In genomic region chr14:39122330-39123138, GRCh38 we compare ENCODE assay signal across 15 cellular contexts. TPM values are rescaled to one million over a fixed set of nuclear protein-coding genes. Genes with fewer than 3 reads are reported as not detected.
DNase-seq lines count a peak whose midpoint lies in the region; TF ChIP-seq lines count a peak whose summit lies in the region.
"Had no signal": no experiment of that assay in that cellular context is flagged by ENCODE, and none has a peak within 500 bp of the region (broad histone marks: within the 10 kb centered on the region; RNA-seq: fewer than 3 reads in every experiment).

No MANE protein-coding gene starts in this region.

- H3K9me3 Mint-ChIP-seq in activated CD4-positive, alpha-beta T cell treated with anti-CD3 and anti-CD28 coated beads, Interleukin-2, amount 10 ng/mL, durations not matched to agents 7 days and 5 days = no peaks in the 10 kb centered on the region
- H3K9me3 Mint-ChIP-seq: CD4-positive, CD25-positive, alpha-beta regulatory T cell had no signal

- H4K20me1 ChIP-seq in GM23248 (ENCODE audit: insufficient read depth) = no peaks in the 10 kb centered on the region
- H4K20me1 ChIP-seq in fibroblast of lung (ENCODE audit: control insufficient read depth, extremely low read depth, insufficient read depth, low read length) = no peaks in the 10 kb centered on the region
- H4K20me1 ChIP-seq in osteoblast (ENCODE audit: insufficient read depth, low read length) = no peaks in the 10 kb centered on the region

- H3K79me2 ChIP-seq in GM23248 (ENCODE audit: insufficient read depth) (no peaks in the 10 kb centered on the region), fibroblast of lung (ENCODE audit: control insufficient read depth, insufficient read depth, low read length) (no peaks in the 10 kb centered on the region), osteoblast (ENCODE audit: insufficient read depth, low read length) (no peaks in the 10 kb centered on the region)

- H3K4me1 ChIP-seq in GM23248 (ENCODE audit: insufficient read depth) (no peaks in the 10 kb centered on the region), fibroblast of lung (ENCODE audit: control insufficient read depth, extremely low read depth, insufficient read depth, low read length) (no peaks in the 10 kb centered on the region), osteoblast (ENCODE audit: insufficient read depth, low read length) (no peaks in the 10 kb centered on the region), uterus (no peaks in the 10 kb centered on the region)
- H3K4me1 ChIP-seq: SJCRH30 had no signal

- no peaks in the 10 kb centered on the region for H3K27me3 Mint-ChIP-seq in activated CD4-positive, alpha-beta T cell treated with anti-CD3 and anti-CD28 coated beads, Interleukin-2, amount 10 ng/mL, durations not matched to agents 7 days and 5 days
- H3K27me3 Mint-ChIP-seq: CD4-positive, CD25-positive, alpha-beta regulatory T cell had no signal

- H3K27me3 ChIP-seq in GM23248 (replicated peaks; ENCODE audit: insufficient read depth) = no peaks in the 10 kb centered on the region
- no peaks in the 10 kb centered on the region for H3K27me3 ChIP-seq in fibroblast of lung (ENCODE audit: control insufficient read depth, insufficient read depth, low read length)
- H3K27me3 ChIP-seq in osteoblast (ENCODE audit: insufficient read depth, low read length) = no peaks in the 10 kb centered on the region
- H3K27me3 ChIP-seq in uterus = no peaks in the 10 kb centered on the region
- H3K27me3 ChIP-seq: SJCRH30 had no signal

- H3K27ac ChIP-seq in GM23248 (no peak overlapping the region), fibroblast of lung (ENCODE audit: insufficient read depth, low read length) (no peak overlapping the region), osteoblast (ENCODE audit: low read depth, low read length) (peak overlapping the region; percentile 26), uterus (peak overlapping the region; percentile 33 to 50)
- H3K27ac ChIP-seq: SJCRH30 had no signal

- H3K9ac ChIP-seq in GM23248 (no peak overlapping the region), fibroblast of lung (ENCODE audit: insufficient read depth, low read length) (no peak overlapping the region)

- peaks cover 35% of the 10 kb centered on the region for H3K36me3 Mint-ChIP-seq in activated CD4-positive, alpha-beta T cell treated with anti-CD3 and anti-CD28 coated beads, Interleukin-2, amount 10 ng/mL, durations not matched to agents 7 days and 5 days (ENCODE audit: low read depth)

- no peaks in the 10 kb centered on the region for H3K9me3 ChIP-seq in GM23248 (ENCODE audit: low read depth)
- H3K9me3 ChIP-seq in fibroblast of lung (ENCODE audit: control insufficient read depth, insufficient read depth, low read depth, low read length) = no peaks in the 10 kb centered on the region
- no peaks in the 10 kb centered on the region for H3K9me3 ChIP-seq in osteoblast (ENCODE audit: low read depth, low read length)
- no peaks in the 10 kb centered on the region for H3K9me3 ChIP-seq in uterus
- H3K9me3 ChIP-seq: SJCRH30 had no signal

- peak; percentile 14 for DNase-seq in GM23248
- no peak for DNase-seq in fibroblast of lung (ENCODE audit: low read depth in 2 of 2)
- no peak for DNase-seq in osteoblast (ENCODE audit: insufficient read length, low spot score, missing footprints)
- no peak for DNase-seq in uterus
- DNase-seq in stimulated activated CD4-positive, alpha-beta T cell treated with anti-CD3 and anti-CD28 coated beads, Interleukin-4, amount 100 ng/mL, for 1 hour = no peak
- DNase-seq in anterior cingulate cortex (lab: John Stamatoyannopoulos, UW) = no peak
- no peak for DNase-seq in activated CD4-positive, alpha-beta T cell treated with anti-CD3 and anti-CD28 coated beads, Interleukin-2, amount 10 ng/mL, durations not matched to agents 7 days and 5 days
- DNase-seq: CD4-positive, CD25-positive, alpha-beta regulatory T cell; DMS79; Karpas-422; NCI-H1694; NCI-H2081; NCI-H2171 treated with DMSO at 0.1 percent for 48 hours; NCI-H526; SJCRH30 had no signal

- no peak overlapping the region for H3K4me2 ChIP-seq in GM23248 (ENCODE audit: unreplicated experiment)
- peak overlapping the region; percentile 13 for H3K4me2 ChIP-seq in fibroblast of lung (ENCODE audit: extremely low read depth, insufficient read depth, low read length)
- no peak overlapping the region for H3K4me2 ChIP-seq in osteoblast (ENCODE audit: insufficient read depth, low read length)

- in situ Hi-C loops in GM23248 (cut with MboI) = no loop called here

- H3K27ac Mint-ChIP-seq in activated CD4-positive, alpha-beta T cell treated with anti-CD3 and anti-CD28 coated beads, Interleukin-2, amount 10 ng/mL, durations not matched to agents 7 days and 5 days = no peak overlapping the region

- POLR2A ChIA-PET in activated CD4-positive, alpha-beta T cell treated with anti-CD3 and anti-CD28 coated beads, Interleukin-2, amount 10 ng/mL, durations not matched to agents 7 days and 5 days (lab: Charles Lee) = no interaction called here

- intact Hi-C loops in uterus (cut with DNase I; ENCODE audit: low total_unique reads) = no loop called here

- H3K36me3 ChIP-seq in GM23248 (ENCODE audit: low read depth) = peaks cover 43% of the 10 kb centered on the region
- H3K36me3 ChIP-seq in fibroblast of lung (ENCODE audit: control insufficient read depth, insufficient read depth, low read length) = no peaks in the 10 kb centered on the region
- peaks cover 50% of the 10 kb centered on the region for H3K36me3 ChIP-seq in osteoblast (ENCODE audit: insufficient read depth, low read length)
- H3K36me3 ChIP-seq in uterus = no peaks in the 10 kb centered on the region

- no peak overlapping the region for H3K4me3 ChIP-seq in GM23248
- no peak overlapping the region for H3K4me3 ChIP-seq in fibroblast of lung (replicated peaks in 1 of 4; ENCODE audit: control extremely low read depth in 1 of 4, insufficient read depth in 1 of 4, low read depth in 3 of 4, low read length in 4 of 4)
- H3K4me3 ChIP-seq in osteoblast (ENCODE audit: insufficient read depth, low read length) = no peak overlapping the region
- H3K4me3 ChIP-seq in uterus = no peak overlapping the region
- H3K4me3 ChIP-seq: SJCRH30 had no signal

- TF ChIP-seq POLR2A in uterus (IDR thresholded peaks at IDR 0.05) = no peak

- 52 to 57% methylated on average over 3 of the region's 3 CpGs for WGBS in GM23248 (ENCODE audit: low coverage in 1 of 2, low lambda C conversion rate in 2 of 2, missing lambda C conversion rate in 2 of 2), 2 experiments

- H2AFZ ChIP-seq in GM23248 (no peak overlapping the region), fibroblast of lung (ENCODE audit: low read length) (no peak overlapping the region), osteoblast (ENCODE audit: low read length) (no peak overlapping the region)

- H3K4me3 Mint-ChIP-seq in activated CD4-positive, alpha-beta T cell treated with anti-CD3 and anti-CD28 coated beads, Interleukin-2, amount 10 ng/mL, durations not matched to agents 7 days and 5 days = no peak overlapping the region
- H3K4me3 Mint-ChIP-seq: CD4-positive, CD25-positive, alpha-beta regulatory T cell had no signal

- H3K9me2 ChIP-seq in GM23248 (ENCODE audit: insufficient read depth) = no peaks in the 10 kb centered on the region

- no peak for TF ChIP-seq CTCF in fibroblast of lung (conservative IDR thresholded peaks at IDR 0.05 in 1 of 2, IDR thresholded peaks at IDR 0.05 in 1 of 2; ENCODE audit: low read depth in 1 of 2, low read length in 2 of 2)
- no peak for TF ChIP-seq CTCF in osteoblast (IDR thresholded peaks at IDR 0.05; ENCODE audit: extremely low read depth, low read depth, low read length)
- TF ChIP-seq CTCF in uterus (IDR thresholded peaks at IDR 0.05) = no peak

- H3K4me1 Mint-ChIP-seq in activated CD4-positive, alpha-beta T cell treated with anti-CD3 and anti-CD28 coated beads, Interleukin-2, amount 10 ng/mL, durations not matched to agents 7 days and 5 days = peaks cover under 1% of the 10 kb centered on the region

- CTCF ChIA-PET in activated CD4-positive, alpha-beta T cell treated with anti-CD3 and anti-CD28 coated beads, Interleukin-2, amount 10 ng/mL, durations not matched to agents 7 days and 5 days (lab: Charles Lee) = interaction anchor here (1.2 to 1.5 kb wide), 2 partner anchors 9 to 19 kb away, joined by 3 read pairs; partner anchors contain the start of gene GEMIN2

- H3F3A ChIP-seq in GM23248 (ENCODE audit: insufficient read depth) = no peaks in the 10 kb centered on the region; the same call in 1 of the 2 replicates

RNA-seq across cellular contexts. Expression of gene GEMIN2, which starts 8.4 kb away (rescaled TPM):
- 13.9 and 25.5 TPM in 2 replicates for total RNA-seq in GM23248 (2014; rRNA removed; shearing (Covaris generic))
- polyA plus RNA-seq in GM23248 (2016; fragmentation: Nextera tagmentation; extraction: Ambion mirVana) = 16.4 and 19.0 TPM in 2 replicates
- total RNA-seq in fibroblast of lung = 16.5 and 27.0 TPM in 2 replicates
- 14.3 and 17.3 TPM in 2 replicates for polyA plus RNA-seq in fibroblast of lung
- polyA plus RNA-seq in fibroblast of lung (2012) = 6.0 and 6.8 TPM in 2 replicates
- 0.78 TPM in 1 of 2 replicates, not detected in the other for polyA minus RNA-seq in fibroblast of lung (ENCODE audit: low replicate concordance)
- 15.3 and 24.2 TPM in 2 replicates for total RNA-seq in osteoblast
- total RNA-seq in uterus = 10 to 100 TPM; 11.3 to 53.2 (median 28.2) TPM
- total RNA-seq in activated CD4-positive, alpha-beta T cell treated with anti-CD3 and anti-CD28 coated beads, Interleukin-2, amount 10 ng/mL, durations not matched to agents 7 days and 5 days = 10 to 100 TPM; 20.4 to 21.2 TPM

RNA-seq across cellular contexts. Expression of gene SEC23A, which starts 19.5 kb away (rescaled TPM):
- 246 and 295 TPM in 2 replicates for total RNA-seq in GM23248 (2014; rRNA removed; shearing (Covaris generic))
- polyA plus RNA-seq in GM23248 (2016; fragmentation: Nextera tagmentation; extraction: Ambion mirVana) (191 and 192 TPM in 2 replicates), fibroblast of lung (192 and 271 TPM in 2 replicates)
- total RNA-seq in fibroblast of lung (242 and 287 TPM in 2 replicates), osteoblast (322 and 326 TPM in 2 replicates), uterus (100 to 1,000 TPM; 133 to 322 (median 231) TPM)
- polyA plus RNA-seq in fibroblast of lung (2012) = 138 and 201 TPM in 2 replicates
- polyA minus RNA-seq in fibroblast of lung (ENCODE audit: low replicate concordance) = 146 and 190 TPM in 2 replicates
- total RNA-seq in activated CD4-positive, alpha-beta T cell treated with anti-CD3 and anti-CD28 coated beads, Interleukin-2, amount 10 ng/mL, durations not matched to agents 7 days and 5 days = 10 to 100 TPM; 49.4 to 61.7 TPM

RNA-seq across cellular contexts. Expression of gene TRAPPC6B, which starts 47.6 kb away (rescaled TPM):
- total RNA-seq in GM23248 (2014; rRNA removed; shearing (Covaris generic)) = 28.3 and 32.0 TPM in 2 replicates
- 25.6 and 26.4 TPM in 2 replicates for polyA plus RNA-seq in GM23248 (2016; fragmentation: Nextera tagmentation; extraction: Ambion mirVana)
- total RNA-seq in fibroblast of lung = 26.2 and 35.3 TPM in 2 replicates
- 25.4 and 31.5 TPM in 2 replicates for polyA plus RNA-seq in fibroblast of lung
- 16.6 and 19.3 TPM in 2 replicates for polyA plus RNA-seq in fibroblast of lung (2012)
- polyA minus RNA-seq in fibroblast of lung (ENCODE audit: low replicate concordance) = 1.4 and 3.6 TPM in 2 replicates
- 25.6 and 26.8 TPM in 2 replicates for total RNA-seq in osteoblast
- total RNA-seq in uterus = 10 to 100 TPM; 25.3 to 59.0 (median 27.9) TPM
- 10 to 100 TPM; 29.4 to 31.3 TPM for total RNA-seq in activated CD4-positive, alpha-beta T cell treated with anti-CD3 and anti-CD28 coated beads, Interleukin-2, amount 10 ng/mL, durations not matched to agents 7 days and 5 days

RNA-seq across cellular contexts. Expression of gene PNN, which starts 52.5 kb away (rescaled TPM):
- 15.3 and 21.8 TPM in 2 replicates for total RNA-seq in GM23248 (2014; rRNA removed; shearing (Covaris generic))
- 32.3 and 39.7 TPM in 2 replicates for polyA plus RNA-seq in GM23248 (2016; fragmentation: Nextera tagmentation; extraction: Ambion mirVana)
- 13.1 and 14.4 TPM in 2 replicates for total RNA-seq in fibroblast of lung
- 14.9 and 16.0 TPM in 2 replicates for polyA plus RNA-seq in fibroblast of lung
- polyA plus RNA-seq in fibroblast of lung (2012) = 27.0 and 29.2 TPM in 2 replicates
- 4.2 and 8.9 TPM in 2 replicates for polyA minus RNA-seq in fibroblast of lung (ENCODE audit: low replicate concordance)
- 11.5 and 13.4 TPM in 2 replicates for total RNA-seq in osteoblast
- 10 to 100 TPM; 17.9 to 79.0 (median 39.2) TPM for total RNA-seq in uterus
- 10 to 100 TPM; 76.8 to 91.2 TPM for total RNA-seq in activated CD4-positive, alpha-beta T cell treated with anti-CD3 and anti-CD28 coated beads, Interleukin-2, amount 10 ng/mL, durations not matched to agents 7 days and 5 days

Comparison
In these comparisons a context has a peak if more than half of its experiments do, and no peak if none do; other contexts are left out.
1. H3K27ac ChIP-seq: peak in osteoblast (single experiment) and uterus (2 of 2); none in GM23248 (single experiment) and fibroblast of lung (single experiment).